Comparison of ENCODE assay signal across 1 cellular context in the genomic region with DNA sequence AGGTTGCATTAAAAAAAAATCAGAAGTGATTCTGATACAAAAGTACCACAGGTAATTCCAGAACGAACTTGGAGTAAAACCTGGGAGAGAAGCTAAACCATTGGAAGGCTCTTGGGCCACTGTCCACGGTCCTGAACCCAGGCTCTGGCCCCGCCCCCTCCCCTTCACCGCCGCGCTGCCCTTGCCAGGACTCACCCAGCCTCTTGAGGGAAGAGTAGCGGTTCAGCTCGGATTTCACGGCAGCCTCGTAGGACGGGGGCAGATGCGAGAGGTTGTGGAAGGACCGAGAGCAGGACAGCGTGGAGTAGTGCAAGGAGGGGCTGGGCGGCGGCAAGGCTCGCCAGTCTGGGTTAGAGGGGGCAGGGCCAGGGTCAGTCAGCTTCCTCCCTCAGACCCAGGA.
A peak's percentile ranks its signal among the peaks of the same experiment; 100 is the strongest.
TF ChIP-seq lines count a peak whose summit lies in the region.

No MANE protein-coding gene starts in this region.

TF ChIP-seq in HepG2, 621 proteins besides CTCF, POLR2A, EP300 and RAD21 (continued from another document and continues in another):
- TF ChIP-seq, protein P1, sequence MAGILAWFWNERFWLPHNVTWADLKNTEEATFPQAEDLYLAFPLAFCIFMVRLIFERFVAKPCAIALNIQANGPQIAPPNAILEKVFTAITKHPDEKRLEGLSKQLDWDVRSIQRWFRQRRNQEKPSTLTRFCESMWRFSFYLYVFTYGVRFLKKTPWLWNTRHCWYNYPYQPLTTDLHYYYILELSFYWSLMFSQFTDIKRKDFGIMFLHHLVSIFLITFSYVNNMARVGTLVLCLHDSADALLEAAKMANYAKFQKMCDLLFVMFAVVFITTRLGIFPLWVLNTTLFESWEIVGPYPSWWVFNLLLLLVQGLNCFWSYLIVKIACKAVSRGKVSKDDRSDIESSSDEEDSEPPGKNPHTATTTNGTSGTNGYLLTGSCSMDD (CRISPR knock-in tag; IDR thresholded peaks at IDR 0.05): no peak
- TF ChIP-seq, protein P2, sequence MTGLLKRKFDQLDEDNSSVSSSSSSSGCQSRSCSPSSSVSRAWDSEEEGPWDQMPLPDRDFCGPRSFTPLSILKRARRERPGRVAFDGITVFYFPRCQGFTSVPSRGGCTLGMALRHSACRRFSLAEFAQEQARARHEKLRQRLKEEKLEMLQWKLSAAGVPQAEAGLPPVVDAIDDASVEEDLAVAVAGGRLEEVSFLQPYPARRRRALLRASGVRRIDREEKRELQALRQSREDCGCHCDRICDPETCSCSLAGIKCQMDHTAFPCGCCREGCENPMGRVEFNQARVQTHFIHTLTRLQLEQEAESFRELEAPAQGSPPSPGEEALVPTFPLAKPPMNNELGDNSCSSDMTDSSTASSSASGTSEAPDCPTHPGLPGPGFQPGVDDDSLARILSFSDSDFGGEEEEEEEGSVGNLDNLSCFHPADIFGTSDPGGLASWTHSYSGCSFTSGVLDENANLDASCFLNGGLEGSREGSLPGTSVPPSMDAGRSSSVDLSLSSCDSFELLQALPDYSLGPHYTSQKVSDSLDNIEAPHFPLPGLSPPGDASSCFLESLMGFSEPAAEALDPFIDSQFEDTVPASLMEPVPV (CRISPR knock-in tag; IDR thresholded peaks at IDR 0.05): no peak
- TF ChIP-seq RBM22 (optimal IDR thresholded peaks at IDR 0.05; ENCODE audit: low read length) (no peak), GABPA (IDR thresholded peaks at IDR 0.05; ENCODE audit: low read depth, low read length) (no peak), GABPA (CRISPR knock-in tag; IDR thresholded peaks at IDR 0.05; ENCODE audit: low read depth) (no peak), ZNF383 (CRISPR knock-in tag; IDR thresholded peaks at IDR 0.05; ENCODE audit: borderline replicate concordance) (no peak), FOXA3 (CRISPR knock-in tag; IDR thresholded peaks at IDR 0.05) (0 out of 2 replicates have a peak, but pooled peaks have one; percentile 14), FOXK2 (IDR thresholded peaks at IDR 0.05) (no peak), ZNF430 (CRISPR knock-in tag; IDR thresholded peaks at IDR 0.05) (peak; percentile 73; the same call in 1 of the 2 replicates), SMARCE1 (IDR thresholded peaks at IDR 0.05; ENCODE audit: borderline replicate concordance) (no peak), ZNF260 (CRISPR knock-in tag; IDR thresholded peaks at IDR 0.05; ENCODE audit: borderline replicate concordance, low read depth) (no peak), ZNF816 (CRISPR knock-in tag; IDR thresholded peaks at IDR 0.05; ENCODE audit: borderline replicate concordance) (no peak), ZNF230 (CRISPR knock-in tag; IDR thresholded peaks at IDR 0.05) (no peak), ZNF431 (CRISPR knock-in tag; IDR thresholded peaks at IDR 0.05; ENCODE audit: borderline replicate concordance, low read depth) (no peak), HNRNPUL1 (IDR thresholded peaks at IDR 0.05; ENCODE audit: low read depth, low read length) (no peak), TBX2 (CRISPR knock-in tag; IDR thresholded peaks at IDR 0.05; ENCODE audit: borderline replicate concordance) (peak; percentile 43; the same call in 1 of the 2 replicates), ZNF331 (CRISPR knock-in tag; IDR thresholded peaks at IDR 0.05) (peak; percentile 74), WIZ (CRISPR knock-in tag; IDR thresholded peaks at IDR 0.05) (peak; percentile 96; the same call in 1 of the 2 replicates), GLI4 (CRISPR knock-in tag; IDR thresholded peaks at IDR 0.05; ENCODE audit: borderline replicate concordance) (no peak), KAT7 (CRISPR knock-in tag; IDR thresholded peaks at IDR 0.05; ENCODE audit: borderline replicate concordance) (no peak), ZSCAN12 (CRISPR knock-in tag; IDR thresholded peaks at IDR 0.05) (no peak), ZNF333 (CRISPR knock-in tag; IDR thresholded peaks at IDR 0.05; ENCODE audit: borderline replicate concordance) (no peak), ZIK1 (CRISPR knock-in tag; IDR thresholded peaks at IDR 0.05; ENCODE audit: borderline replicate concordance, low read depth) (0 out of 2 replicates have a peak, but pooled peaks have one; percentile 48), ZNF329 (CRISPR knock-in tag; IDR thresholded peaks at IDR 0.05; ENCODE audit: low read depth) (0 out of 2 replicates have a peak, but pooled peaks have one; percentile 37), ZNF562 (CRISPR knock-in tag; IDR thresholded peaks at IDR 0.05; ENCODE audit: borderline replicate concordance) (no peak), PHF5A (CRISPR knock-in tag; IDR thresholded peaks at IDR 0.05; ENCODE audit: low read depth, unreplicated experiment) (no peak), DR1 (CRISPR knock-in tag; IDR thresholded peaks at IDR 0.05) (0 out of 2 replicates have a peak, but pooled peaks have one; percentile 20), MAZ (IDR thresholded peaks at IDR 0.05; ENCODE audit: borderline replicate concordance, low read depth, low read length) (0 out of 2 replicates have a peak, but pooled peaks have one; percentile 17), MAZ (CRISPR knock-in tag; IDR thresholded peaks at IDR 0.05; ENCODE audit: low read depth) (peak; percentile 54; the same call in 1 of the 2 replicates), HNRNPLL (IDR thresholded peaks at IDR 0.05; ENCODE audit: low read depth, low read length, poor library complexity, severe bottlenecking) (no peak), NFE2L2 (IDR thresholded peaks at IDR 0.05; ENCODE audit: low read length) (no peak), SMAD3 (CRISPR knock-in tag; IDR thresholded peaks at IDR 0.05) (peak; percentile 71; the same call in 1 of the 2 replicates), ZNF564 (CRISPR knock-in tag; IDR thresholded peaks at IDR 0.05) (peak; percentile 41; the same call in 1 of the 2 replicates), NBN (conservative IDR thresholded peaks at IDR 0.05) (no peak)
- TF ChIP-seq, protein P3, sequence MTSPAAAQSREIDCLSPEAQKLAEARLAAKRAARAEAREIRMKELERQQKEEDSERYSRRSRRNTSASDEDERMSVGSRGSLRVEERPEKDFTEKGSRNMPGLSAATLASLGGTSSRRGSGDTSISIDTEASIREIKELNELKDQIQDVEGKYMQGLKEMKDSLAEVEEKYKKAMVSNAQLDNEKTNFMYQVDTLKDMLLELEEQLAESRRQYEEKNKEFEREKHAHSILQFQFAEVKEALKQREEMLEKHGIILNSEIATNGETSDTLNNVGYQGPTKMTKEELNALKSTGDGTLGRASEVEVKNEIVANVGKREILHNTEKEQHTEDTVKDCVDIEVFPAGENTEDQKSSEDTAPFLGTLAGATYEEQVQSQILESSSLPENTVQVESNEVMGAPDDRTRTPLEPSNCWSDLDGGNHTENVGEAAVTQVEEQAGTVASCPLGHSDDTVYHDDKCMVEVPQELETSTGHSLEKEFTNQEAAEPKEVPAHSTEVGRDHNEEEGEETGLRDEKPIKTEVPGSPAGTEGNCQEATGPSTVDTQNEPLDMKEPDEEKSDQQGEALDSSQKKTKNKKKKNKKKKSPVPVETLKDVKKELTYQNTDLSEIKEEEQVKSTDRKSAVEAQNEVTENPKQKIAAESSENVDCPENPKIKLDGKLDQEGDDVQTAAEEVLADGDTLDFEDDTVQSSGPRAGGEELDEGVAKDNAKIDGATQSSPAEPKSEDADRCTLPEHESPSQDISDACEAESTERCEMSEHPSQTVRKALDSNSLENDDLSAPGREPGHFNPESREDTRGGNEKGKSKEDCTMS (CRISPR knock-in tag; conservative IDR thresholded peaks at IDR 0.05): no peak
- TF ChIP-seq, protein P4, sequence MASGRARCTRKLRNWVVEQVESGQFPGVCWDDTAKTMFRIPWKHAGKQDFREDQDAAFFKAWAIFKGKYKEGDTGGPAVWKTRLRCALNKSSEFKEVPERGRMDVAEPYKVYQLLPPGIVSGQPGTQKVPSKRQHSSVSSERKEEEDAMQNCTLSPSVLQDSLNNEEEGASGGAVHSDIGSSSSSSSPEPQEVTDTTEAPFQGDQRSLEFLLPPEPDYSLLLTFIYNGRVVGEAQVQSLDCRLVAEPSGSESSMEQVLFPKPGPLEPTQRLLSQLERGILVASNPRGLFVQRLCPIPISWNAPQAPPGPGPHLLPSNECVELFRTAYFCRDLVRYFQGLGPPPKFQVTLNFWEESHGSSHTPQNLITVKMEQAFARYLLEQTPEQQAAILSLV (CRISPR knock-in tag; IDR thresholded peaks at IDR 0.05; ENCODE audit: borderline replicate concordance): no peak
- TF ChIP-seq, protein P5, sequence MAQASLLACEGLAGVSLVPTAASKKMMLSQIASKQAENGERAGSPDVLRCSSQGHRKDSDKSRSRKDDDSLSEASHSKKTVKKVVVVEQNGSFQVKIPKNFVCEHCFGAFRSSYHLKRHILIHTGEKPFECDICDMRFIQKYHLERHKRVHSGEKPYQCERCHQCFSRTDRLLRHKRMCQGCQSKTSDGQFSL (CRISPR knock-in tag; IDR thresholded peaks at IDR 0.05): no peak
- TF ChIP-seq, protein P6, sequence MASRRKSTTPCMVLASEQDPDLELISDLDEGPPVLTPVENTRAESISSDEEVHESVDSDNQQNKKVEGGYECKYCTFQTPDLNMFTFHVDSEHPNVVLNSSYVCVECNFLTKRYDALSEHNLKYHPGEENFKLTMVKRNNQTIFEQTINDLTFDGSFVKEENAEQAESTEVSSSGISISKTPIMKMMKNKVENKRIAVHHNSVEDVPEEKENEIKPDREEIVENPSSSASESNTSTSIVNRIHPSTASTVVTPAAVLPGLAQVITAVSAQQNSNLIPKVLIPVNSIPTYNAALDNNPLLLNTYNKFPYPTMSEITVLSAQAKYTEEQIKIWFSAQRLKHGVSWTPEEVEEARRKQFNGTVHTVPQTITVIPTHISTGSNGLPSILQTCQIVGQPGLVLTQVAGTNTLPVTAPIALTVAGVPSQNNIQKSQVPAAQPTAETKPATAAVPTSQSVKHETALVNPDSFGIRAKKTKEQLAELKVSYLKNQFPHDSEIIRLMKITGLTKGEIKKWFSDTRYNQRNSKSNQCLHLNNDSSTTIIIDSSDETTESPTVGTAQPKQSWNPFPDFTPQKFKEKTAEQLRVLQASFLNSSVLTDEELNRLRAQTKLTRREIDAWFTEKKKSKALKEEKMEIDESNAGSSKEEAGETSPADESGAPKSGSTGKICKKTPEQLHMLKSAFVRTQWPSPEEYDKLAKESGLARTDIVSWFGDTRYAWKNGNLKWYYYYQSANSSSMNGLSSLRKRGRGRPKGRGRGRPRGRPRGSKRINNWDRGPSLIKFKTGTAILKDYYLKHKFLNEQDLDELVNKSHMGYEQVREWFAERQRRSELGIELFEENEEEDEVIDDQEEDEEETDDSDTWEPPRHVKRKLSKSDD (CRISPR knock-in tag; IDR thresholded peaks at IDR 0.05; ENCODE audit: low read depth): 0 out of 2 replicates have a peak, but pooled peaks have one; percentile 30
- TF ChIP-seq, protein P7, sequence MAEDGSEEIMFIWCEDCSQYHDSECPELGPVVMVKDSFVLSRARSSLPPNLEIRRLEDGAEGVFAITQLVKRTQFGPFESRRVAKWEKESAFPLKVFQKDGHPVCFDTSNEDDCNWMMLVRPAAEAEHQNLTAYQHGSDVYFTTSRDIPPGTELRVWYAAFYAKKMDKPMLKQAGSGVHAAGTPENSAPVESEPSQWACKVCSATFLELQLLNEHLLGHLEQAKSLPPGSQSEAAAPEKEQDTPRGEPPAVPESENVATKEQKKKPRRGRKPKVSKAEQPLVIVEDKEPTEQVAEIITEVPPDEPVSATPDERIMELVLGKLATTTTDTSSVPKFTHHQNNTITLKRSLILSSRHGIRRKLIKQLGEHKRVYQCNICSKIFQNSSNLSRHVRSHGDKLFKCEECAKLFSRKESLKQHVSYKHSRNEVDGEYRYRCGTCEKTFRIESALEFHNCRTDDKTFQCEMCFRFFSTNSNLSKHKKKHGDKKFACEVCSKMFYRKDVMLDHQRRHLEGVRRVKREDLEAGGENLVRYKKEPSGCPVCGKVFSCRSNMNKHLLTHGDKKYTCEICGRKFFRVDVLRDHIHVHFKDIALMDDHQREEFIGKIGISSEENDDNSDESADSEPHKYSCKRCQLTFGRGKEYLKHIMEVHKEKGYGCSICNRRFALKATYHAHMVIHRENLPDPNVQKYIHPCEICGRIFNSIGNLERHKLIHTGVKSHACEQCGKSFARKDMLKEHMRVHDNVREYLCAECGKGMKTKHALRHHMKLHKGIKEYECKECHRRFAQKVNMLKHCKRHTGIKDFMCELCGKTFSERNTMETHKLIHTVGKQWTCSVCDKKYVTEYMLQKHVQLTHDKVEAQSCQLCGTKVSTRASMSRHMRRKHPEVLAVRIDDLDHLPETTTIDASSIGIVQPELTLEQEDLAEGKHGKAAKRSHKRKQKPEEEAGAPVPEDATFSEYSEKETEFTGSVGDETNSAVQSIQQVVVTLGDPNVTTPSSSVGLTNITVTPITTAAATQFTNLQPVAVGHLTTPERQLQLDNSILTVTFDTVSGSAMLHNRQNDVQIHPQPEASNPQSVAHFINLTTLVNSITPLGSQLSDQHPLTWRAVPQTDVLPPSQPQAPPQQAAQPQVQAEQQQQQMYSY (CRISPR knock-in tag; IDR thresholded peaks at IDR 0.05): no peak
- TF ChIP-seq, protein P8, sequence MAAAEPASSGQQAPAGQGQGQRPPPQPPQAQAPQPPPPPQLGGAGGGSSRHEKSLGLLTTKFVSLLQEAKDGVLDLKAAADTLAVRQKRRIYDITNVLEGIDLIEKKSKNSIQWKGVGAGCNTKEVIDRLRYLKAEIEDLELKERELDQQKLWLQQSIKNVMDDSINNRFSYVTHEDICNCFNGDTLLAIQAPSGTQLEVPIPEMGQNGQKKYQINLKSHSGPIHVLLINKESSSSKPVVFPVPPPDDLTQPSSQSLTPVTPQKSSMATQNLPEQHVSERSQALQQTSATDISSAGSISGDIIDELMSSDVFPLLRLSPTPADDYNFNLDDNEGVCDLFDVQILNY (CRISPR knock-in tag; conservative IDR thresholded peaks at IDR 0.05): no peak
- TF ChIP-seq, protein P9, sequence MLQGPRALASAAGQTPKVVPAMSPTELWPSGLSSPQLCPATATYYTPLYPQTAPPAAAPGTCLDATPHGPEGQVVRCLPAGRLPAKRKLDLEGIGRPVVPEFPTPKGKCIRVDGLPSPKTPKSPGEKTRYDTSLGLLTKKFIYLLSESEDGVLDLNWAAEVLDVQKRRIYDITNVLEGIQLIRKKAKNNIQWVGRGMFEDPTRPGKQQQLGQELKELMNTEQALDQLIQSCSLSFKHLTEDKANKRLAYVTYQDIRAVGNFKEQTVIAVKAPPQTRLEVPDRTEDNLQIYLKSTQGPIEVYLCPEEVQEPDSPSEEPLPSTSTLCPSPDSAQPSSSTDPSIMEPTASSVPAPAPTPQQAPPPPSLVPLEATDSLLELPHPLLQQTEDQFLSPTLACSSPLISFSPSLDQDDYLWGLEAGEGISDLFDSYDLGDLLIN (CRISPR knock-in tag; IDR thresholded peaks at IDR 0.05; ENCODE audit: borderline replicate concordance): no peak
- TF ChIP-seq, protein P10, sequence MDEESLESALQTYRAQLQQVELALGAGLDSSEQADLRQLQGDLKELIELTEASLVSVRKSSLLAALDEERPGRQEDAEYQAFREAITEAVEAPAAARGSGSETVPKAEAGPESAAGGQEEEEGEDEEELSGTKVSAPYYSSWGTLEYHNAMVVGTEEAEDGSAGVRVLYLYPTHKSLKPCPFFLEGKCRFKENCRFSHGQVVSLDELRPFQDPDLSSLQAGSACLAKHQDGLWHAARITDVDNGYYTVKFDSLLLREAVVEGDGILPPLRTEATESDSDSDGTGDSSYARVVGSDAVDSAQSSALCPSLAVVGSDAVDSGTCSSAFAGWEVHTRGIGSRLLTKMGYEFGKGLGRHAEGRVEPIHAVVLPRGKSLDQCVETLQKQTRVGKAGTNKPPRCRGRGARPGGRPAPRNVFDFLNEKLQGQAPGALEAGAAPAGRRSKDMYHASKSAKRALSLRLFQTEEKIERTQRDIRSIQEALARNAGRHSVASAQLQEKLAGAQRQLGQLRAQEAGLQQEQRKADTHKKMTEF (CRISPR knock-in tag; IDR thresholded peaks at IDR 0.05): no peak; the same call in 1 of the 2 replicates
- TF ChIP-seq, protein P11, sequence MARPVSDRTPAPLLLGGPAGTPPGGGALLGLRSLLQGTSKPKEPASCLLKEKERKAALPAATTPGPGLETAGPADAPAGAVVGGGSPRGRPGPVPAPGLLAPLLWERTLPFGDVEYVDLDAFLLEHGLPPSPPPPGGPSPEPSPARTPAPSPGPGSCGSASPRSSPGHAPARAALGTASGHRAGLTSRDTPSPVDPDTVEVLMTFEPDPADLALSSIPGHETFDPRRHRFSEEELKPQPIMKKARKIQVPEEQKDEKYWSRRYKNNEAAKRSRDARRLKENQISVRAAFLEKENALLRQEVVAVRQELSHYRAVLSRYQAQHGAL (CRISPR knock-in tag; IDR thresholded peaks at IDR 0.05; ENCODE audit: not compliant biosample characterization): no peak
